In genomic region chr1:180905927-180906326, GRCh38 we compare ENCODE assay signal across 21 cellular contexts. TPM values are rescaled to one million over a fixed set of nuclear protein-coding genes. Genes with fewer than 3 reads are reported as not detected.
DNase-seq lines count a peak whose midpoint lies in the region; ATAC-seq, FAIRE-seq and TF ChIP-seq lines count a peak whose summit lies in the region.
"Had no signal": no experiment of that assay in that cellular context is flagged by ENCODE, and none has a peak within 500 bp of the region (broad histone marks: within the 10 kb centered on the region; RNA-seq: fewer than 3 reads in every experiment).

No MANE protein-coding gene starts in this region.

- TF ChIP-seq CTCF in GM13977 (IDR thresholded peaks at IDR 0.05; ENCODE audit: extremely low read depth, insufficient read depth, missing control alignments) = no peak
- no peak for TF ChIP-seq CTCF in K562 (IDR thresholded peaks at IDR 0.05 in 2 of 3, conservative IDR thresholded peaks at IDR 0.05 in 1 of 3; ENCODE audit: insufficient read depth in 2 of 3, low read depth in 1 of 3, low read length in 3 of 3)
- TF ChIP-seq CTCF in Caco-2 (IDR thresholded peaks at IDR 0.05; ENCODE audit: insufficient read depth in 1 of 2, low read depth in 1 of 2, low read length in 1 of 2, severe bottlenecking in 1 of 2, unreplicated experiment in 1 of 2) = no peak

- H3K4me2 ChIP-seq in K562 (ENCODE audit: insufficient read depth, low read length) = no peak overlapping the region
- H3K4me2 ChIP-seq: A549, BLaER1, GM23338 had no signal

- no peaks in the 10 kb centered on the region for H4K20me1 ChIP-seq in K562 (replicated peaks; ENCODE audit: control insufficient read depth, insufficient read depth, low read length)
- H4K20me1 ChIP-seq: BLaER1 had no signal

- H2AFZ ChIP-seq in K562 (ENCODE audit: low read depth, low read length) = no peak overlapping the region
- H2AFZ ChIP-seq: GM23338 had no signal

- peak; percentile 62 for ATAC-seq in K562
- ATAC-seq: A549, GM23338, HCT116 had no signal

- no peak overlapping the region for H3K27ac Mint-ChIP-seq in Caco-2 (ENCODE audit: unreplicated experiment)
- H3K27ac Mint-ChIP-seq: CD4-positive, alpha-beta memory T cell; GM23338; HFFc6 had no signal

- peaks cover 7% of the 10 kb centered on the region for H3K4me1 Mint-ChIP-seq in Caco-2 (ENCODE audit: low read depth, unreplicated experiment)
- H3K4me1 Mint-ChIP-seq: CD14-positive monocyte; CD4-positive, alpha-beta memory T cell had no signal

- H3K9me1 ChIP-seq in K562 (ENCODE audit: control insufficient read depth, insufficient read depth, low read length) = no peaks in the 10 kb centered on the region

- no peak for TF ChIP-seq EP300 in K562 (IDR thresholded peaks at IDR 0.05; ENCODE audit: low read length)

- peaks cover 6% of the 10 kb centered on the region for H3K36me3 Mint-ChIP-seq in Caco-2 (ENCODE audit: insufficient read depth, unreplicated experiment)
- H3K36me3 Mint-ChIP-seq: CD14-positive monocyte; CD4-positive, alpha-beta memory T cell had no signal

- DNase-seq in NCI-H146 (lab: John Stamatoyannopoulos, UW) = peak; percentile 12
- DNase-seq in NCI-H146 treated with DMSO at 0.1 percent for 48 hours (lab: John Stamatoyannopoulos, UW; ENCODE audit: unreplicated experiment) = no peak
- DNase-seq in GM13977 (ENCODE audit: low spot score) = peak; percentile 12
- DNase-seq in K562 (ENCODE audit: extremely low read depth in 1 of 4, low spot score in 3 of 4) = peak; percentile 38 to 48 (median 42)
- DNase-seq in kidney tubule cell (ENCODE audit: low spot score) = peak; percentile 11
- DNase-seq in H7 = no peak
- no peak for DNase-seq in Caco-2
- DNase-seq: Calu3; CD4-positive, alpha-beta memory T cell; DMS79 treated with DMSO at 0.1 percent for 48 hours; HFFc6 had no signal

- CTCF ChIA-PET in K562 (lab: Yijun Ruan, JAX; ENCODE audit: low intra/inter-chr PET ratio) (interaction anchor here (1.0 kb wide), 1 partner anchor 17 kb away, joined by 3 read pairs; no protein-coding TSS in a partner anchor), Caco-2 (lab: Charles Lee) (interaction anchor here (0.7 kb wide), 1 partner anchor 117 kb away, joined by 4 read pairs; the partner anchor contains the start of gene STX6)

- no peak overlapping the region for H3K4me3 ChIP-seq in K562
- no peak overlapping the region for H3K4me3 ChIP-seq in H7 (ENCODE audit: insufficient read depth, low read depth, low read length)
- no peak overlapping the region for H3K4me3 ChIP-seq in Caco-2 (ENCODE audit: low read depth, low read length)
- H3K4me3 ChIP-seq: A549, BLaER1, GM23338 had no signal

- intact Hi-C loops in K562 (cut with micrococcal nuclease) = no loop called here
- intact Hi-C loops in Caco-2 (cut with micrococcal nuclease; ENCODE audit: unreplicated experiment) = no loop called here

- H3K27me3 Mint-ChIP-seq in Caco-2 (ENCODE audit: insufficient read depth, unreplicated experiment) = no peaks in the 10 kb centered on the region

- in situ Hi-C loops in GM13977 (cut with MboI; ENCODE audit: low pct_unique_long_range_greater_than_20kb, low sequenced_read_pairs, unreplicated experiment) (no loop called here), K562 (cut with MboI) (no loop called here)

- no peak for TF ChIP-seq POLR2A in K562 (conservative IDR thresholded peaks at IDR 0.05)

- WGBS in K562 (ENCODE audit: insufficient coverage, low coverage, missing lambda C conversion rate) = 39% methylated on average over 8 of the region's 8 CpGs

- H3K9me3 ChIP-seq in K562 (replicated peaks; ENCODE audit: control insufficient read depth, insufficient read depth, low read depth, low read length) = no peaks in the 10 kb centered on the region
- no peaks in the 10 kb centered on the region for H3K9me3 ChIP-seq in Caco-2
- H3K9me3 ChIP-seq: A549 had no signal

- H3K9ac ChIP-seq in K562 (ENCODE audit: insufficient read depth in 1 of 2, low read depth in 2 of 2, low read length in 2 of 2) = no peak overlapping the region
- H3K9ac ChIP-seq: BLaER1 had no signal

- H3K4me1 ChIP-seq in K562 (replicated peaks in 1 of 2; ENCODE audit: control insufficient read depth in 2 of 2, insufficient read depth in 2 of 2, low read length in 2 of 2) (peaks cover 0 to 3% of the 10 kb centered on the region in 2 experiments; a peak in 1 of 5 replicates), Caco-2 (peaks cover 4% of the 10 kb centered on the region; the same call in 1 of the 2 replicates)
- H3K4me1 ChIP-seq: BLaER1 had no signal

- H3K36me3 ChIP-seq in K562 (ENCODE audit: control insufficient read depth, insufficient read depth, low read length) = no peaks in the 10 kb centered on the region
- no peaks in the 10 kb centered on the region for H3K36me3 ChIP-seq in H7 (replicated peaks; ENCODE audit: control insufficient read depth, insufficient read depth, low read length)
- no peaks in the 10 kb centered on the region for H3K36me3 ChIP-seq in Caco-2 (ENCODE audit: control insufficient read depth, insufficient read depth, low read length)
- H3K36me3 ChIP-seq: BLaER1 had no signal

- no peak overlapping the region for H3K27ac ChIP-seq in K562 (ENCODE audit: extremely low read depth, low read depth, low read length)
- H3K27ac ChIP-seq: 22Rv1, A549, BLaER1, HL-60 had no signal

- BruUV-seq in K562 (replicated peaks; lab: Mats Ljungman, UMichigan) = no TSS peak
- no TSS peak for BruUV-seq in Caco-2 (replicated peaks; lab: Mats Ljungman, UMichigan)

- no peak overlapping the region for H3K4me3 Mint-ChIP-seq in Caco-2 (ENCODE audit: unreplicated experiment)
- H3K4me3 Mint-ChIP-seq: CD14-positive monocyte; CD4-positive, alpha-beta memory T cell; GM23338; HFFc6 had no signal

- H3K79me2 ChIP-seq in K562 (ENCODE audit: control insufficient read depth, insufficient read depth, low read length) = no peaks in the 10 kb centered on the region

- POLR2A ChIA-PET in K562 (lab: Yijun Ruan, JAX) = no interaction called here
- POLR2A ChIA-PET in Caco-2 (lab: Charles Lee) = no interaction called here

- TF ChIP-seq RAD21 in K562 (CRISPR knock-in tag; conservative IDR thresholded peaks at IDR 0.05 in 1 of 2, IDR thresholded peaks at IDR 0.05 in 1 of 2) = no peak

- FAIRE-seq in K562 (lab: Jason Lieb, UNC) = no peak
- FAIRE-seq: A549, GM12891, GM18507, H54 had no signal

- 0 out of 5 replicates have a peak, but pooled peaks cover 0 to 4% of the 10 kb centered on the region in 2 experiments for H3K27me3 ChIP-seq in K562 (ENCODE audit: control insufficient read depth in 2 of 2, insufficient read depth in 2 of 2, low read length in 2 of 2)
- H3K27me3 ChIP-seq in H7 (ENCODE audit: control insufficient read depth, insufficient read depth, low read length) = no peaks in the 10 kb centered on the region; the same call in 1 of the 2 replicates
- H3K27me3 ChIP-seq in Caco-2 (replicated peaks; ENCODE audit: control insufficient read depth, insufficient read depth, low read length) = no peaks in the 10 kb centered on the region

- H3K9me3 Mint-ChIP-seq in Caco-2 (ENCODE audit: unreplicated experiment) = no peaks in the 10 kb centered on the region
- H3K9me3 Mint-ChIP-seq: GM23338, HFFc6 had no signal

TF ChIP-seq in K562, 482 proteins besides CTCF, POLR2A, EP300 and RAD21 (continues in another document):
- TF ChIP-seq ZNF75A (CRISPR knock-in tag; IDR thresholded peaks at IDR 0.05) (no peak), PKNOX1 (IDR thresholded peaks at IDR 0.05) (peak; percentile 83)

RNA-seq across cellular contexts. Expression of gene KIAA1614, which starts 6.8 kb away (rescaled TPM):
- 0.35 and 0.56 TPM in 2 replicates for total RNA-seq in K562 (2011; cell fraction: chromatin; rRNA removed; ENCODE audit: low replicate concordance)
- total RNA-seq in K562 (2011; cell fraction: nucleolus; rRNA removed) = 0.17 and 0.39 TPM in 2 replicates
- 0.15 and 0.37 TPM in 2 replicates for total RNA-seq in K562 (2011; cell fraction: nucleoplasm; rRNA removed)
- total RNA-seq in K562 (2014; rRNA removed) (0.29 and 1.1 TPM in 2 replicates), K562 (2014; rRNA removed; fragmentation: Illumina TruSeq; extraction: Trizol) (0.03 and 0.04 TPM in 2 replicates), K562 (2015; rRNA removed; fragmentation: Illumina TruSeq; extraction: Trizol) (0.14 and 0.57 TPM in 2 replicates), K562 (2021) (0.16 and 0.36 TPM in 2 replicates), Caco-2 (2022) (0.26 and 0.29 TPM in 2 replicates)
- polyA plus RNA-seq in K562 (2011; rRNA removed) (0.01 and 0.11 TPM in 2 replicates), K562 (2014; fragmentation: Illumina TruSeq; extraction: Trizol) (0.07 and 0.15 TPM in 2 replicates), K562 (2014; fragmentation: Nextera tagmentation; extraction: Ambion mirVana) (under 1 TPM in 1 of 2 experiments, not detected in 1; 0.18 TPM), K562 (2014; rRNA removed) (0.17 and 0.36 TPM in 2 replicates)
- 0.01 and 0.03 TPM in 2 replicates for polyA plus RNA-seq in K562 (2011; cell fraction: cytosol; rRNA removed)
- polyA plus RNA-seq in K562 (2011; cell fraction: nucleus; rRNA removed) = 0.13 and 0.20 TPM in 2 replicates
- 0.51 and 0.85 TPM in 2 replicates for polyA plus RNA-seq in K562 (2012)
- 0.04 and 0.06 TPM in 2 replicates for polyA minus RNA-seq in K562 (2011; rRNA and poly(A)+ RNA removed)
- not detected in 2 replicates for polyA minus RNA-seq in K562 (2011; cell fraction: cytosol; rRNA and poly(A)+ RNA removed)
- 0.11 and 0.13 TPM in 2 replicates for polyA minus RNA-seq in K562 (2011; cell fraction: nucleus; rRNA and poly(A)+ RNA removed)
- 1.1 and 3.4 TPM in 2 replicates for total RNA-seq in H7 (2014; rRNA removed; shearing (Covaris generic))
- polyA plus RNA-seq: CD14-positive monocyte; CD4-positive, alpha-beta memory T cell had no signal

Comparison
In these comparisons a context has a peak if more than half of its experiments do, and no peak if none do; other contexts are left out.
1. DNase-seq: peak in NCI-H146 (single experiment), GM13977 (single experiment), K562 (4 of 4) and kidney tubule cell (single experiment); none in NCI-H146 treated with DMSO at 0.1 percent for 48 hours (single experiment), H7 (single experiment) and Caco-2 (0 of 2).